7 cellular contexts compared by ENCODE assay signal in the genomic region with DNA sequence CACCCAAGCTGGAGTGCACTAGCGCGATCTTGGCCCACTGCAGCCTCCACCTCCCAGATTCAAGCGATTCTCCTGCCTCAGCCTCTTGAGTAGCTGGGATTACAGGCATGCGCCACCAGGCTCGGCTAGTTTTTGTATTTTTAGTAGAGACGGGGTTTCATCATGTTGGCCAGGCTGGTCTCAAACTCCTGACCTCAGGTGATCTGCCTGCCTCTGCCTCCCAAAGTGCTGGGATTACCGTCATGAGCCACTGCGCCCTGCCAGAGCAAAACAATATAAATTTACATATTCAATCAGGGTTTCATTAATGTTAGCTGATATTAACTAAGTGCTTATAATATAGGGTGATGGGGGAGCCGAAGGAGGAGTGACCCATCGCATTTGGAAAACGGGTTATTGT. TPM values are rescaled to one million over a fixed set of nuclear protein-coding genes. Genes with fewer than 3 reads are reported as not detected.
A peak's percentile ranks its signal among the peaks of the same experiment; 100 is the strongest.
DNase-seq lines count a peak whose midpoint lies in the region; FAIRE-seq and TF ChIP-seq lines count a peak whose summit lies in the region.
"Not testable (repeated sequence)": the region's sequence is repeated elsewhere in the genome, so short reads cannot be mapped to it uniquely, and the experiment has no call there.

No MANE protein-coding gene starts in this region.

- not testable (repeated sequence) for TF ChIP-seq CTCF in breast epithelium (IDR thresholded peaks at IDR 0.05); fibroblast of lung (conservative IDR thresholded peaks at IDR 0.05 in 1 of 2, IDR thresholded peaks at IDR 0.05 in 1 of 2; ENCODE audit: low read depth in 1 of 2, low read length in 2 of 2); kidney (IDR thresholded peaks at IDR 0.05; ENCODE audit: borderline replicate concordance, extremely low read depth, insufficient read depth); nephron progenitor cell (IDR thresholded peaks at IDR 0.05)

- not testable (repeated sequence) for H3K4me3 Mint-ChIP-seq in nephron progenitor cell

- intact Hi-C loops in breast epithelium (cut with DNase I; ENCODE audit: low total_unique reads); kidney (cut with DNase I): not testable (repeated sequence)

- peak overlapping the region; percentile 38 for H3K4me2 ChIP-seq in GM23248 (ENCODE audit: unreplicated experiment)
- not testable (repeated sequence) for H3K4me2 ChIP-seq in fibroblast of lung (ENCODE audit: extremely low read depth, insufficient read depth, low read length)

- H3K4me3 ChIP-seq in GM23248; SJSA1; breast epithelium; fibroblast of lung (replicated peaks in 1 of 4; ENCODE audit: control extremely low read depth in 1 of 4, insufficient read depth in 1 of 4, low read depth in 3 of 4, low read length in 4 of 4); kidney (ENCODE audit: low read length in 2 of 2); small intestine (ENCODE audit: low read depth in 1 of 2, low read length in 2 of 2): not testable (repeated sequence)

- H3K27me3 Mint-ChIP-seq in nephron progenitor cell (ENCODE audit: low read depth, poor library complexity) = not testable (repeated sequence)

- H3K4me1 ChIP-seq in GM23248 (ENCODE audit: insufficient read depth) (peaks cover 22% of the 10 kb centered on the region), SJSA1 (replicated peaks) (peaks cover 58% of the 10 kb centered on the region), fibroblast of lung (ENCODE audit: control insufficient read depth, extremely low read depth, insufficient read depth, low read length) (peaks cover 19% of the 10 kb centered on the region), kidney (ENCODE audit: control insufficient read depth in 1 of 2, insufficient read depth in 1 of 2, low read depth in 1 of 2, low read length in 2 of 2) (peaks cover 11 to 16% of the 10 kb centered on the region in 2 donors), small intestine (ENCODE audit: control insufficient read depth in 2 of 2, insufficient read depth in 1 of 2, low read depth in 1 of 2, low read length in 1 of 2) (peaks cover 0 to 11% of the 10 kb centered on the region in 2 donors)
- not testable (repeated sequence) for H3K4me1 ChIP-seq in breast epithelium

- H3F3A ChIP-seq in GM23248 (ENCODE audit: insufficient read depth) = peaks cover 16% of the 10 kb centered on the region; the same call in 1 of the 2 replicates

- not testable (repeated sequence) for DNase-seq in GM23248; SJSA1 (ENCODE audit: low read depth in 1 of 2, low spot score in 2 of 2); breast epithelium (ENCODE audit: low spot score in 2 of 2); fibroblast of lung (ENCODE audit: low read depth in 2 of 2); kidney; nephron progenitor cell; small intestine

- FAIRE-seq in kidney (lab: Jason Lieb, UNC); small intestine (lab: Jason Lieb, UNC): not testable (repeated sequence)

- not testable (repeated sequence) for H4K20me1 ChIP-seq in GM23248 (ENCODE audit: insufficient read depth); fibroblast of lung (ENCODE audit: control insufficient read depth, extremely low read depth, insufficient read depth, low read length)

- WGBS in GM23248 (ENCODE audit: low coverage in 1 of 2, low lambda C conversion rate in 2 of 2, missing lambda C conversion rate in 2 of 2), 2 experiments = 90 to 94% methylated on average over 11 of the region's 11 CpGs
- 87 to 90% (median 89%) methylated on average over 11 of the region's 11 CpGs for WGBS in small intestine, 3 donors

- not testable (repeated sequence) for TF ChIP-seq POLR2A in breast epithelium (IDR thresholded peaks at IDR 0.05)

- not testable (repeated sequence) for H3K79me2 ChIP-seq in GM23248 (ENCODE audit: insufficient read depth); fibroblast of lung (ENCODE audit: control insufficient read depth, insufficient read depth, low read length)

- H3K9me3 ChIP-seq in GM23248 (ENCODE audit: low read depth); SJSA1 (replicated peaks); breast epithelium; fibroblast of lung (ENCODE audit: control insufficient read depth, insufficient read depth, low read depth, low read length); kidney (ENCODE audit: control insufficient read depth in 1 of 2, low read length in 2 of 2); small intestine (ENCODE audit: control insufficient read depth, low read depth): not testable (repeated sequence)

- not testable (repeated sequence) for H3K27me3 ChIP-seq in GM23248 (replicated peaks; ENCODE audit: insufficient read depth); SJSA1 (replicated peaks); breast epithelium; fibroblast of lung (ENCODE audit: control insufficient read depth, insufficient read depth, low read length); small intestine (ENCODE audit: control insufficient read depth in 2 of 2, insufficient read depth in 2 of 2, low read length in 2 of 2)

- in situ Hi-C loops in GM23248 (cut with MboI) = not testable (repeated sequence)

- H3K9me2 ChIP-seq in GM23248 (ENCODE audit: insufficient read depth) = not testable (repeated sequence)

- H3K27ac Mint-ChIP-seq in nephron progenitor cell = peak overlapping the region; percentile 100

- not testable (repeated sequence) for H3K36me3 Mint-ChIP-seq in nephron progenitor cell (ENCODE audit: low read depth)

- not testable (repeated sequence) for H3K9ac ChIP-seq in GM23248; fibroblast of lung (ENCODE audit: insufficient read depth, low read length); kidney (ENCODE audit: low read length in 2 of 2)

- H3K27ac ChIP-seq in GM23248 = not testable (repeated sequence)
- H3K27ac ChIP-seq in SJSA1 = peak overlapping the region; percentile 91
- peak overlapping the region; percentile 71 to 72 for H3K27ac ChIP-seq in breast epithelium
- H3K27ac ChIP-seq in fibroblast of lung (ENCODE audit: insufficient read depth, low read length) = peak overlapping the region; percentile 64
- H3K27ac ChIP-seq in kidney (ENCODE audit: low read depth in 2 of 2, low read length in 2 of 2) = peak overlapping the region; percentile 84 to 90
- peak overlapping the region; percentile 48 to 86 for H3K27ac ChIP-seq in small intestine (ENCODE audit: low read depth in 1 of 2, low read length in 1 of 2)

- H3K4me1 Mint-ChIP-seq in nephron progenitor cell = peaks cover 90% of the 10 kb centered on the region

- not testable (repeated sequence) for H2AFZ ChIP-seq in GM23248; fibroblast of lung (ENCODE audit: low read length)

- H3K9me3 Mint-ChIP-seq in nephron progenitor cell = not testable (repeated sequence)

- H3K36me3 ChIP-seq in GM23248 (ENCODE audit: low read depth); SJSA1; breast epithelium; fibroblast of lung (ENCODE audit: control insufficient read depth, insufficient read depth, low read length); kidney (ENCODE audit: control insufficient read depth in 1 of 2, insufficient read depth in 2 of 2, low read length in 2 of 2); small intestine (ENCODE audit: control insufficient read depth in 2 of 2, insufficient read depth in 2 of 2, low read length in 2 of 2): not testable (repeated sequence)

RNA-seq across cellular contexts. Expression of a gene that starts 37.4 kb away (rescaled TPM):
- 10.9 and 12.8 TPM in 2 replicates for total RNA-seq in GM23248 (2014; rRNA removed; shearing (Covaris generic))
- polyA plus RNA-seq in GM23248 (2016; fragmentation: Nextera tagmentation; extraction: Ambion mirVana) (8.5 and 9.2 TPM in 2 replicates), fibroblast of lung (6.0 and 13.0 TPM in 2 replicates), kidney (ENCODE audit: insufficient read depth, low read depth, low replicate concordance) (6.0 TPM), small intestine (1 to 10 TPM; 1.4 to 7.9 (median 5.8) TPM)
- total RNA-seq in SJSA1 (2014; rRNA removed; shearing (Covaris generic)) = 40.5 and 44.5 TPM in 2 replicates
- total RNA-seq in breast epithelium (10 to 100 TPM; 13.0 to 18.0 (median 14.5) TPM), fibroblast of lung (4.5 and 4.9 TPM in 2 replicates), kidney (16.6 TPM)
- 8.7 and 16.5 TPM in 2 replicates for polyA plus RNA-seq in fibroblast of lung (2012)
- polyA minus RNA-seq in fibroblast of lung (ENCODE audit: low replicate concordance) = 33.3 and 95.6 TPM in 2 replicates
